20 cellular contexts compared by ENCODE assay signal in the genomic region with DNA sequence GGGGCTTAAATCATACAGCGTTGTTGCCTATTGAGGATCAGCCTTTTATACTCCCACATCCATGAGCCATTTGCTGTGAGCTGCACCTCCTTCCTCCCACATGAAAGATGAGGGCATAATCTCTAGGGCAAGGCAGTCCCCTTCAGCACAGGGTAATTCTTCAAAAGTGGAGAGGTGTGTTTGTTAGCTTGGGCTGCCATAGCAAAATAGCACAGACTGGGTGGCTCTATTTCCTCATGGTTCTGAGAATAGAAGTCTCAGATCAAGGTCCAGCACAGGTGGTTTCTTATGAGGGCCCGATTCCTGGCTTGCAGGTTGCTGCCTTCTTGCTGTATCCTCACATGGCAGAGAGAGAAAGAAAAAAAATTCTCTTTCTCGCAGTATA.
DNase-seq lines count a peak whose midpoint lies in the region; ATAC-seq, FAIRE-seq and TF ChIP-seq lines count a peak whose summit lies in the region.
"Had no signal": no experiment of that assay in that cellular context is flagged by ENCODE, and none has a peak within 500 bp of the region (broad histone marks: within the 10 kb centered on the region; RNA-seq: fewer than 3 reads in every experiment).

No MANE protein-coding gene starts in this region.

- no peak overlapping the region for H3K4me3 ChIP-seq in heart right ventricle
- H3K4me3 ChIP-seq in bronchial epithelial cell (ENCODE audit: low read depth, low read length) = no peak overlapping the region
- no peak overlapping the region for H3K4me3 ChIP-seq in mucosa of descending colon
- H3K4me3 ChIP-seq: GM23248, PC-9 had no signal

- H3K27me3 ChIP-seq in heart right ventricle (no peaks in the 10 kb centered on the region), bronchial epithelial cell (ENCODE audit: control insufficient read depth, insufficient read depth, low read length) (no peaks in the 10 kb centered on the region)

- H3K27ac ChIP-seq in heart right ventricle = peak overlapping the region; percentile 13 to 81 (median 60)
- H3K27ac ChIP-seq: GM23248, PC-9 had no signal

- WGBS in heart right ventricle, 2 donors = 84 to 87% methylated on average over 3 of the region's 3 CpGs

- TF ChIP-seq CTCF in heart right ventricle (IDR thresholded peaks at IDR 0.05) (no peak), bronchial epithelial cell (IDR thresholded peaks at IDR 0.05; ENCODE audit: insufficient read depth, low read length, severe bottlenecking) (no peak), mucosa of descending colon (IDR thresholded peaks at IDR 0.05) (no peak)

- ATAC-seq in heart right ventricle = peak in 1 of 8 donors; percentile 10
- ATAC-seq in left ventricle myocardium superior = no peak
- peak; percentile 73 for ATAC-seq in mucosa of descending colon
- ATAC-seq in GM21717 (IDR thresholded peaks at IDR 0.05; ENCODE audit: unreplicated experiment) = no peak
- ATAC-seq in GM18909 (IDR thresholded peaks at IDR 0.05; ENCODE audit: poor library complexity, unreplicated experiment) = no peak
- ATAC-seq: HCT116 had no signal

- peaks cover 22 to 73% (median 40%) of the 10 kb centered on the region in 9 donors for H3K4me1 ChIP-seq in heart right ventricle
- peaks cover 48% of the 10 kb centered on the region for H3K4me1 ChIP-seq in mucosa of descending colon (ENCODE audit: low read depth)

- peak; percentile 75 for FAIRE-seq in bronchial epithelial cell (lab: Jason Lieb, UNC)
- FAIRE-seq: D721Med had no signal

- H3K36me3 ChIP-seq in heart right ventricle (peaks cover 0 to 6% (median 0%) of the 10 kb centered on the region in 9 donors), bronchial epithelial cell (ENCODE audit: control insufficient read depth, insufficient read depth, low read length) (peaks cover 4% of the 10 kb centered on the region), mucosa of descending colon (ENCODE audit: low read depth) (no peaks in the 10 kb centered on the region)

- intact Hi-C loops in heart right ventricle (cut with DNase I) (loop anchor here in 3 of 10 donors (5.0 kb wide), 2 partner anchors 69 to 121 kb away; a partner anchor contains a TSS), left ventricle myocardium superior (cut with micrococcal nuclease) (no loop called here), mucosa of descending colon (cut with DNase I, micrococcal nuclease) (no loop called here)

- DNase-seq in heart right ventricle = no peak
- DNase-seq in left ventricle myocardium superior = no peak
- DNase-seq in bronchial epithelial cell (ENCODE audit: low read depth) = no peak
- peak in 2 of 3 donors; percentile 49 to 73 for DNase-seq in mucosa of descending colon
- no peak for DNase-seq in activated effector memory CD4-positive, alpha-beta T cell treated with Interleukin-2 at 50 U/mL for 16 hours
- no peak for DNase-seq in activated CD4-positive, alpha-beta T cell treated with anti-CD3 and anti-CD28 coated beads, Interleukin-2, amount 50 U/mL, for 4 hours
- DNase-seq: CD8-positive, alpha-beta memory T cell; DMS79; GM23248; KBM-7; NCI-H1048; NCI-H1436 treated with DMSO at 0.1 percent for 48 hours; NCI-H2029 treated with DMSO at 0.1 percent for 48 hours; NCI-H510A; NCI-H774; PC-9 had no signal

- H3K9me3 ChIP-seq in heart right ventricle = no peaks in the 10 kb centered on the region
- H3K9me3 ChIP-seq in mucosa of descending colon = no peaks in the 10 kb centered on the region

Comparison
In these comparisons a context has a peak if more than half of its experiments do, and no peak if none do; other contexts are left out.
1. DNase-seq: peak in mucosa of descending colon (2 of 3); none in heart right ventricle (0 of 2), left ventricle myocardium superior (single experiment), bronchial epithelial cell (single experiment), activated effector memory CD4-positive, alpha-beta T cell treated with Interleukin-2 at 50 U/mL for 16 hours (single experiment) and activated CD4-positive, alpha-beta T cell treated with anti-CD3 and anti-CD28 coated beads, Interleukin-2, amount 50 U/mL, for 4 hours (0 of 2).